27 cellular contexts compared by ENCODE assay signal in the genomic region with DNA sequence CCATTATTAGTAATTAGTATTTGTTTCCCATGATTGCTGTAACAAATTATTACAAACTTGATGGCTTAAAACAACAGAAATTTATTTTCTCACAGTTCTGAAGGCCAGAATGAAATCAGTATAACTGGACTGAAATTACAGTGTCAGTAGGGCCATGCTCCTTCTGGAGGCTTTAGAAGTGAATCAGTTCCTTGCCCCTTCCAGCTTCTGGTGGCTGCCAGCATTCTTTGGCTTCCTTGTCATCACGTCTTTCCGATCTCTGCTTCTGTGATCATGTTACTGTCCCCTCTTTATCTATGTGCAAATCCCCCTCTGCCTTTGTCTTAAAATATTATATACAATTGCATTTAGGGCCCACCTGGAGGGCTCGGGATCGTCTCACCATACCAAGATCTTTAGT.
DNase-seq lines count a peak whose midpoint lies in the region; ATAC-seq, FAIRE-seq and TF ChIP-seq lines count a peak whose summit lies in the region.
"Had no signal": no experiment of that assay in that cellular context is flagged by ENCODE, and none has a peak within 500 bp of the region (broad histone marks: within the 10 kb centered on the region; RNA-seq: fewer than 3 reads in every experiment).

No MANE protein-coding gene starts in this region.

- TF ChIP-seq POLR2A in sigmoid colon (IDR thresholded peaks at IDR 0.05): no peak

- H3K27ac ChIP-seq in ACC112 (ENCODE audit: low read depth, low read length) (peak overlapping the region; percentile 86), astrocyte (ENCODE audit: low read depth, low read length) (peak overlapping the region; percentile 72), sigmoid colon (no peak overlapping the region)
- H3K27ac ChIP-seq: foreskin keratinocyte, left ventricle myocardium inferior, neural progenitor cell, prostate gland, stomach, tibial nerve had no signal

- intact Hi-C loops in natural killer cell (cut with micrococcal nuclease): no loop called here
- intact Hi-C loops in sigmoid colon (cut with DNase I): no loop called here

- H3K9me3 ChIP-seq in astrocyte (ENCODE audit: insufficient read depth, low read depth, low read length): no peaks in the 10 kb centered on the region
- peaks cover 0 to 5% (median 0%) of the 10 kb centered on the region in 4 donors for H3K9me3 ChIP-seq in sigmoid colon
- H3K9me3 ChIP-seq: Caco-2, prostate gland, SK-N-SH had no signal

- no peak for ATAC-seq in natural killer cell
- ATAC-seq: foreskin keratinocyte, WTC11 had no signal

- H3K4me3 ChIP-seq in ACC112 (ENCODE audit: low read depth, low read length) (no peak overlapping the region), astrocyte (ENCODE audit: insufficient read depth, low read depth, low read length) (no peak overlapping the region), sigmoid colon (no peak overlapping the region)
- H3K4me3 ChIP-seq: left ventricle myocardium inferior, neural progenitor cell, prostate gland, stomach, tibial nerve had no signal

- H3K36me3 ChIP-seq in ACC112 (ENCODE audit: insufficient read depth, low read length): no peaks in the 10 kb centered on the region
- H3K36me3 ChIP-seq in astrocyte (ENCODE audit: insufficient read depth, low read length): no peaks in the 10 kb centered on the region
- H3K36me3 ChIP-seq in sigmoid colon: no peaks in the 10 kb centered on the region
- H3K36me3 ChIP-seq: left ventricle myocardium inferior, neural progenitor cell, prostate gland, stomach, tibial nerve had no signal

- H3K4me1 Mint-ChIP-seq in astrocyte (ENCODE audit: low read depth, unreplicated experiment) (peaks cover 19% of the 10 kb centered on the region), natural killer cell (no peaks in the 10 kb centered on the region)
- H3K4me1 Mint-ChIP-seq: immature natural killer cell had no signal

- H3K9me3 Mint-ChIP-seq in astrocyte (ENCODE audit: unreplicated experiment) (peaks cover 9% of the 10 kb centered on the region), natural killer cell (no peaks in the 10 kb centered on the region)
- H3K9me3 Mint-ChIP-seq: dendritic cell treated with granulocyte-macrophage colony-stimulating factor and Interleukin-4, amounts not matched to agents 40 ng/mL and 50 ng/mL, for 4 days had no signal

- H3K4me2 ChIP-seq in astrocyte (ENCODE audit: low read length): peak overlapping the region; percentile 61
- H3K4me2 ChIP-seq: neural progenitor cell, SK-N-SH had no signal

- 89 to 93% methylated on average over 4 of the region's 4 CpGs for WGBS in sigmoid colon, 2 donors

- DNase-seq in HT1080 (ENCODE audit: low read depth) (peak; percentile 72), astrocyte (ENCODE audit: low read depth) (peak; percentile 63), kidney tubule cell (ENCODE audit: low spot score) (peak; percentile 16), medulla oblongata (ENCODE audit: extremely low spot score) (no peak), natural killer cell (no peak), sigmoid colon (no peak)
- DNase-seq in activated T-cell treated with anti-CD3 and anti-CD28 coated beads, Interleukin-2, amount 50 U/mL, for 48 hours: no peak
- DNase-seq: 8988T; activated CD4-positive, alpha-beta T cell treated with anti-CD3 and anti-CD28 coated beads, Interleukin-2, amount 50 U/mL, for 4 hours; activated CD8-positive, alpha-beta memory T cell treated with anti-CD3 and anti-CD28 coated beads, Interleukin-2, amount 50 U/mL, for 48 hours; Caco-2; foreskin keratinocyte; immature natural killer cell; left ventricle myocardium inferior; NCI-H1436 treated with DMSO at 0.1 percent for 48 hours; NCI-H2171; NCI-H526; SK-N-SH; stimulated activated CD4-positive, alpha-beta T cell treated with anti-CD3 and anti-CD28 coated beads, Interleukin-4, amount 100 ng/mL, for 4 hours; stomach had no signal

- H3K79me2 ChIP-seq in ACC112 (ENCODE audit: control insufficient read depth, insufficient read depth, low read length, unreplicated experiment): no peaks in the 10 kb centered on the region
- H3K79me2 ChIP-seq in astrocyte (ENCODE audit: insufficient read depth, low read length): no peaks in the 10 kb centered on the region

- peak overlapping the region; percentile 87 for H2AFZ ChIP-seq in ACC112 (ENCODE audit: low read length, unreplicated experiment)
- no peak overlapping the region for H2AFZ ChIP-seq in astrocyte (ENCODE audit: low read depth, low read length)
- H2AFZ ChIP-seq: neural progenitor cell had no signal

- no peak overlapping the region for H3K4me3 Mint-ChIP-seq in astrocyte (ENCODE audit: unreplicated experiment)
- H3K4me3 Mint-ChIP-seq in natural killer cell: no peak overlapping the region
- H3K4me3 Mint-ChIP-seq: dendritic cell treated with granulocyte-macrophage colony-stimulating factor and Interleukin-4, amounts not matched to agents 40 ng/mL and 50 ng/mL, for 4 days; immature natural killer cell; neural progenitor cell; T-helper 2 cell treated with Interferon-gamma antibody and Interleukin-4, amounts not matched to agents 5 μg/mL and 100 μg/mL, for 36 hours; WTC11 had no signal

- no peaks in the 10 kb centered on the region for H4K20me1 ChIP-seq in astrocyte (ENCODE audit: insufficient read depth, low read length)

- TF ChIP-seq CTCF in astrocyte (IDR thresholded peaks at IDR 0.05; ENCODE audit: insufficient read depth, low read depth, low read length) (no peak), natural killer cell (IDR thresholded peaks at IDR 0.05) (no peak), sigmoid colon (IDR thresholded peaks at IDR 0.05) (no peak)

- H3K27me3 Mint-ChIP-seq in astrocyte (ENCODE audit: low read depth, unreplicated experiment) (no peaks in the 10 kb centered on the region), natural killer cell (ENCODE audit: low read depth in 2 of 2) (peaks cover 23 to 56% of the 10 kb centered on the region in 2 donors)

- FAIRE-seq in astrocyte (lab: Jason Lieb, UNC): no peak

- no peaks in the 10 kb centered on the region for H3K27me3 ChIP-seq in ACC112 (ENCODE audit: insufficient read depth, low read length)
- peaks cover 2% of the 10 kb centered on the region for H3K27me3 ChIP-seq in astrocyte (ENCODE audit: insufficient read depth, low read length)
- H3K27me3 ChIP-seq in sigmoid colon: no peaks in the 10 kb centered on the region
- H3K27me3 ChIP-seq: neural progenitor cell, stomach had no signal

- H3K4me1 ChIP-seq in ACC112 (ENCODE audit: control insufficient read depth, insufficient read depth, low read length, unreplicated experiment) (peaks cover 33% of the 10 kb centered on the region), astrocyte (ENCODE audit: insufficient read depth, low read length) (peaks cover 17% of the 10 kb centered on the region), sigmoid colon (no peaks in the 10 kb centered on the region)
- H3K4me1 ChIP-seq: left ventricle myocardium inferior, prostate gland, tibial nerve had no signal

- H3K27ac Mint-ChIP-seq in astrocyte (ENCODE audit: unreplicated experiment): peak overlapping the region; percentile 92
- H3K27ac Mint-ChIP-seq in natural killer cell: no peak overlapping the region
- H3K27ac Mint-ChIP-seq: dendritic cell treated with granulocyte-macrophage colony-stimulating factor and Interleukin-4, amounts not matched to agents 40 ng/mL and 50 ng/mL, for 4 days; immature natural killer cell; neural progenitor cell; T-helper 2 cell treated with Interferon-gamma antibody and Interleukin-4, amounts not matched to agents 5 μg/mL and 100 μg/mL, for 36 hours; WTC11 had no signal

- peak overlapping the region; percentile 17 for H3K9ac ChIP-seq in astrocyte (ENCODE audit: low read length)
- H3K9ac ChIP-seq: neural progenitor cell, SK-N-SH had no signal

- H3K36me3 Mint-ChIP-seq in astrocyte (ENCODE audit: low read depth, unreplicated experiment): no peaks in the 10 kb centered on the region
- no peaks in the 10 kb centered on the region for H3K36me3 Mint-ChIP-seq in natural killer cell
- H3K36me3 Mint-ChIP-seq: immature natural killer cell had no signal

- TF ChIP-seq EP300 in sigmoid colon (IDR thresholded peaks at IDR 0.05): no peak

Comparison
In these comparisons a context has a peak if more than half of its experiments do, and no peak if none do; other contexts are left out.
1. H3K27ac ChIP-seq: peak in ACC112 (single experiment) and astrocyte (single experiment); none in sigmoid colon (0 of 4).
2. DNase-seq: peak in HT1080 (single experiment), astrocyte (single experiment) and kidney tubule cell (single experiment); none in medulla oblongata (single experiment), natural killer cell (single experiment), sigmoid colon (single experiment) and activated T-cell treated with anti-CD3 and anti-CD28 coated beads, Interleukin-2, amount 50 U/mL, for 48 hours (0 of 2).